In the genomic region with DNA sequence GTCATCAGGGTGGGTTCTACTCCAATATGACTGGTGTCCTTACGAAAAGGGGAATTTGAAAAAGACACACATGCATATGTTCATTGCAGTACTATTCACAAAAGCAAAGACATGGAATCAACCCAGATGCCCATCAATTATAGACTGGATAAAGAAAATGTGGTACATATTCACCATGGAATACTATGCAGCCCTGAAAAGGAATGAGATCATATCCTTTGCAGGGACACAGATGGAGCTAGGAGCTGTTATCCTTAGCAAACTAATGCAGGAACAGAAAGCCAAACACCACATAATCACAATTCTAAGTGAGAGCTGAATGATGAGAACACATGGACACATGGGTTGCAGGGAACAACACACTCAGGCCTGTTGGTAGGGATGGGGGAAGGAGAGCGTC, we compare ENCODE assay signal across 38 cellular contexts. TPM values are rescaled to one million over a fixed set of nuclear protein-coding genes. Genes with fewer than 3 reads are reported as not detected.
"Had no signal": no experiment of that assay in that cellular context is flagged by ENCODE, and none has a peak within 500 bp of the region (broad histone marks: within the 10 kb centered on the region; RNA-seq: fewer than 3 reads in every experiment).

No MANE protein-coding gene starts in this region.

- DNase-seq: Karpas-422, Kasumi-1, MG63, MM.1S, MV-4-11, NCI-H1048, NCI-H1092, NCI-H1092 treated with DMSO at 0.1 percent for 48 hours, NCI-H1105, NCI-H1105 treated with DMSO at 0.1 percent for 48 hours, NCI-H1417, NCI-H1417 treated with DMSO at 0.1 percent for 48 hours, NCI-H1436, NCI-H1436 treated with DMSO at 0.1 percent for 48 hours, NCI-H146, NCI-H1694, NCI-H1694 treated with DMSO at 0.1 percent for 48 hours, NCI-H187, NCI-H187 treated with DMSO at 0.1 percent for 48 hours, NCI-H1930, NCI-H2029, NCI-H2029 treated with DMSO at 0.1 percent for 48 hours, NCI-H2081, NCI-H2081 treated with DMSO at 0.1 percent for 48 hours, NCI-H2107, NCI-H2171, NCI-H2171 treated with DMSO at 0.1 percent for 48 hours, NCI-H2227 treated with DMSO at 0.1 percent for 48 hours, NCI-H226, NCI-H345, NCI-H446, NCI-H446 treated with DMSO at 0.1 percent for 48 hours, NCI-H510A, NCI-H510A treated with DMSO at 0.1 percent for 48 hours, NCI-H524 had no signal

- H3K36me3 ChIP-seq: MG63 had no signal

- H3K9me3 ChIP-seq: MG63 had no signal

- H3K4me3 ChIP-seq: MG63 had no signal

RNA-seq across cellular contexts. Expression of a gene that starts 54.0 kb away (rescaled TPM):
- total RNA-seq: LHCN-M2, M059J, MCF 10A had no signal
